21 cellular contexts compared by ENCODE assay signal in genomic region chr17:58313815-58314705, GRCh38. TPM values are rescaled to one million over a fixed set of nuclear protein-coding genes. Genes with fewer than 3 reads are reported as not detected.
A peak's percentile ranks its signal among the peaks of the same experiment; 100 is the strongest.
DNase-seq lines count a peak whose midpoint lies in the region; ATAC-seq, FAIRE-seq and TF ChIP-seq lines count a peak whose summit lies in the region.
"Had no signal": no experiment of that assay in that cellular context is flagged by ENCODE, and none has a peak within 500 bp of the region (broad histone marks: within the 10 kb centered on the region; RNA-seq: fewer than 3 reads in every experiment).

No MANE protein-coding gene starts in this region.

- peaks cover 0 to 8% (median 0%) of the 10 kb centered on the region in 4 donors for H3K4me1 ChIP-seq in stomach
- H3K4me1 ChIP-seq: ascending aorta, gastrocnemius medialis had no signal

- no peak overlapping the region for H3K4me3 Mint-ChIP-seq in activated T-cell treated with anti-CD3 and anti-CD28 coated beads, Interleukin-2, amount 50 U/mL, for 72 hours
- H3K4me3 Mint-ChIP-seq in activated CD4-positive, alpha-beta memory T cell treated with anti-CD3 and anti-CD28 coated beads for 36 hours, result no peak overlapping the region
- H3K4me3 Mint-ChIP-seq: activated CD4-positive, alpha-beta T cell treated with anti-CD3 and anti-CD28 coated beads, Interleukin-2, amount 10 ng/mL, durations not matched to agents 7 days and 5 days; nephron had no signal

- ATAC-seq in activated T-cell treated with anti-CD3 and anti-CD28 coated beads, Interleukin-2, amount 50 U/mL, for 72 hours (replicated peaks in 1 of 2), result no peak
- ATAC-seq: gastrocnemius medialis had no signal

- POLR2A ChIA-PET in activated CD4-positive, alpha-beta memory T cell treated with anti-CD3 and anti-CD28 coated beads for 36 hours (lab: Charles Lee), result interaction anchor here (1.0 kb wide), 1 partner anchor 12 kb away, joined by 5 read pairs; no protein-coding TSS in a partner anchor

- H3K36me3 Mint-ChIP-seq in activated T-cell treated with anti-CD3 and anti-CD28 coated beads, Interleukin-2, amount 50 U/mL, for 72 hours (ENCODE audit: insufficient read depth in 2 of 2), result no peaks in the 10 kb centered on the region
- peaks cover 2% of the 10 kb centered on the region for H3K36me3 Mint-ChIP-seq in activated CD4-positive, alpha-beta memory T cell treated with anti-CD3 and anti-CD28 coated beads for 36 hours

- peak in 1 of 2 donors; percentile 1 for DNase-seq in activated T-cell treated with anti-CD3 and anti-CD28 coated beads, Interleukin-2, amount 50 U/mL, for 72 hours
- no peak for DNase-seq in activated T-cell treated with anti-CD3 and anti-CD28 coated beads, Interleukin-2, amount 50 U/mL, for 48 hours
- peak; percentile 72 for DNase-seq in NCI-H345 (lab: John Stamatoyannopoulos, UW)
- no peak for DNase-seq in bronchial epithelial cell (ENCODE audit: low read depth)
- DNase-seq in stomach, result peak; percentile 14
- no peak for DNase-seq in hepatic stellate cell (ENCODE audit: low spot score)
- DNase-seq in NCI-H526 treated with DMSO at 0.1 percent for 48 hours (lab: John Stamatoyannopoulos, UW), result no peak
- DNase-seq in activated CD4-positive, alpha-beta memory T cell treated with anti-CD3 and anti-CD28 coated beads for 36 hours, result no peak
- DNase-seq: activated CD4-positive, alpha-beta T cell treated with anti-CD3 and anti-CD28 coated beads, Interleukin-2, amount 10 ng/mL, durations not matched to agents 7 days and 5 days; activated effector memory CD4-positive, alpha-beta T cell treated with Interleukin-2 at 50 U/mL for 16 hours; AML-193; gastrocnemius medialis; NCI-H187 treated with DMSO at 0.1 percent for 48 hours; Right ventricle myocardium superior; T1000 had no signal

- no peaks in the 10 kb centered on the region for H3K27me3 Mint-ChIP-seq in activated T-cell treated with anti-CD3 and anti-CD28 coated beads, Interleukin-2, amount 50 U/mL, for 72 hours (ENCODE audit: low read depth)
- H3K27me3 Mint-ChIP-seq in activated CD4-positive, alpha-beta memory T cell treated with anti-CD3 and anti-CD28 coated beads for 36 hours, result no peaks in the 10 kb centered on the region
- H3K27me3 Mint-ChIP-seq: activated CD4-positive, alpha-beta T cell treated with anti-CD3 and anti-CD28 coated beads, Interleukin-2, amount 10 ng/mL, durations not matched to agents 7 days and 5 days had no signal

- FAIRE-seq in bronchial epithelial cell (lab: Jason Lieb, UNC), result peak; percentile 47
- FAIRE-seq: colon, H1 had no signal

- H3K4me1 Mint-ChIP-seq in activated T-cell treated with anti-CD3 and anti-CD28 coated beads, Interleukin-2, amount 50 U/mL, for 72 hours (ENCODE audit: low read depth), result peaks cover 27% of the 10 kb centered on the region
- H3K4me1 Mint-ChIP-seq in activated CD4-positive, alpha-beta memory T cell treated with anti-CD3 and anti-CD28 coated beads for 36 hours (ENCODE audit: low read depth), result peaks cover 18% of the 10 kb centered on the region
- H3K4me1 Mint-ChIP-seq: nephron had no signal

- WGBS in stomach, 5 donors, result 77 to 81% (median 77%) methylated on average over 7 of the region's 7 CpGs

- no peak overlapping the region for H3K27ac ChIP-seq in stomach
- H3K27ac ChIP-seq: ascending aorta, gastrocnemius medialis had no signal

- H3K4me3 ChIP-seq in bronchial epithelial cell (ENCODE audit: low read depth, low read length) (no peak overlapping the region), stomach (no peak overlapping the region)
- H3K4me3 ChIP-seq: ascending aorta, gastrocnemius medialis had no signal

- no peak for TF ChIP-seq CTCF in bronchial epithelial cell (IDR thresholded peaks at IDR 0.05; ENCODE audit: insufficient read depth, low read length, severe bottlenecking)
- TF ChIP-seq CTCF in stomach (IDR thresholded peaks at IDR 0.05), result no peak

- H3K36me3 ChIP-seq in bronchial epithelial cell (ENCODE audit: control insufficient read depth, insufficient read depth, low read length), result no peaks in the 10 kb centered on the region
- H3K36me3 ChIP-seq in stomach, result peaks cover 0 to 41% (median 14%) of the 10 kb centered on the region in 4 donors
- H3K36me3 ChIP-seq: gastrocnemius medialis had no signal

- no peak for TF ChIP-seq EP300 in stomach (IDR thresholded peaks at IDR 0.05)

- CTCF ChIA-PET in activated CD4-positive, alpha-beta memory T cell treated with anti-CD3 and anti-CD28 coated beads for 36 hours (lab: Charles Lee), result interaction anchor here (0.7 to 5.4 kb wide), 10 partner anchors 8 to 179 kb away, joined by 3 to 133 read pairs (median 4); partner anchors contain the start of genes HSF5, RNF43 and SUPT4H1

- intact Hi-C loops in stomach (cut with DNase I; ENCODE audit: low total_unique reads), result loop anchor here (10.0 kb wide), 1 partner anchor 131 kb away; no protein-coding TSS in a partner anchor
- intact Hi-C loops in activated CD4-positive, alpha-beta memory T cell treated with anti-CD3 and anti-CD28 coated beads for 36 hours (cut with micrococcal nuclease), result no loop called here

- H3K9me3 ChIP-seq in stomach, result no peaks in the 10 kb centered on the region
- H3K9me3 ChIP-seq: ascending aorta, gastrocnemius medialis had no signal

- peaks cover 3% of the 10 kb centered on the region for H3K27me3 ChIP-seq in bronchial epithelial cell (ENCODE audit: control insufficient read depth, insufficient read depth, low read length)
- no peaks in the 10 kb centered on the region for H3K27me3 ChIP-seq in stomach
- H3K27me3 ChIP-seq: ascending aorta, gastrocnemius medialis had no signal

- no peak for TF ChIP-seq POLR2A in stomach (IDR thresholded peaks at IDR 0.05)

- peak overlapping the region; percentile 5 for H3K27ac Mint-ChIP-seq in activated T-cell treated with anti-CD3 and anti-CD28 coated beads, Interleukin-2, amount 50 U/mL, for 72 hours
- H3K27ac Mint-ChIP-seq in activated CD4-positive, alpha-beta memory T cell treated with anti-CD3 and anti-CD28 coated beads for 36 hours, result no peak overlapping the region
- H3K27ac Mint-ChIP-seq: activated CD4-positive, alpha-beta T cell treated with anti-CD3 and anti-CD28 coated beads, Interleukin-2, amount 10 ng/mL, durations not matched to agents 7 days and 5 days; nephron had no signal

- H3K9me3 Mint-ChIP-seq in activated T-cell treated with anti-CD3 and anti-CD28 coated beads, Interleukin-2, amount 50 U/mL, for 72 hours, result no peaks in the 10 kb centered on the region
- no peaks in the 10 kb centered on the region for H3K9me3 Mint-ChIP-seq in activated CD4-positive, alpha-beta memory T cell treated with anti-CD3 and anti-CD28 coated beads for 36 hours
- H3K9me3 Mint-ChIP-seq: activated CD4-positive, alpha-beta T cell treated with anti-CD3 and anti-CD28 coated beads, Interleukin-2, amount 10 ng/mL, durations not matched to agents 7 days and 5 days; nephron had no signal

RNA-seq across cellular contexts. Expression of gene TSPOAP1, which starts 14.5 kb away (rescaled TPM):
- total RNA-seq in activated T-cell treated with anti-CD3 and anti-CD28 coated beads, Interleukin-2, amount 50 U/mL, for 72 hours, result 10 to 100 TPM; 42.3 to 55.3 TPM
- total RNA-seq in bronchial epithelial cell, result 0.26 and 0.53 TPM in 2 replicates
- 10 to 100 TPM in 3 of 5 donors, 1 to 10 TPM in 1, not detected in 1; 9.0 to 68.8 (median 16.3) TPM for total RNA-seq in stomach
- 10 to 100 TPM in 1 of 3 donors, 1 to 10 TPM in 2; 6.5 to 26.0 (median 8.9) TPM for polyA plus RNA-seq in stomach
- 10 to 100 TPM; 21.6 to 22.7 TPM for total RNA-seq in activated CD4-positive, alpha-beta memory T cell treated with anti-CD3 and anti-CD28 coated beads for 36 hours

RNA-seq across cellular contexts. Expression of gene MPO, which starts 33.3 kb away (rescaled TPM):
- total RNA-seq in activated T-cell treated with anti-CD3 and anti-CD28 coated beads, Interleukin-2, amount 50 U/mL, for 72 hours, result under 1 TPM in 1 of 2 donors, not detected in 1; 0.09 TPM
- total RNA-seq in bronchial epithelial cell, result not detected in 2 replicates
- 1 to 10 TPM in 1 of 5 donors, not detected in 4; 7.7 TPM for total RNA-seq in stomach
- under 1 TPM in 2 of 3 donors, not detected in 1; 0.03 to 0.46 TPM for polyA plus RNA-seq in stomach
- under 1 TPM; 0.17 to 0.22 TPM for total RNA-seq in activated CD4-positive, alpha-beta memory T cell treated with anti-CD3 and anti-CD28 coated beads for 36 hours
- total RNA-seq: activated CD4-positive, alpha-beta T cell treated with anti-CD3 and anti-CD28 coated beads, Interleukin-2, amount 10 ng/mL, durations not matched to agents 7 days and 5 days; LHCN-M2; lung microvascular endothelial cell had no signal

RNA-seq across cellular contexts. Expression of gene SUPT4H1, which starts 37.9 kb away (rescaled TPM):
- total RNA-seq in activated T-cell treated with anti-CD3 and anti-CD28 coated beads, Interleukin-2, amount 50 U/mL, for 72 hours, result 100 to 1,000 TPM; 101 to 110 TPM
- total RNA-seq in bronchial epithelial cell (43.1 and 52.1 TPM in 2 replicates), stomach (10 to 100 TPM in 3 of 5 donors, 1 to 10 TPM in 2; 6.7 to 51.1 (median 23.3) TPM)
- polyA plus RNA-seq in stomach, result 10 to 100 TPM; 68.9 to 80.9 (median 78.2) TPM
- total RNA-seq in activated CD4-positive, alpha-beta memory T cell treated with anti-CD3 and anti-CD28 coated beads for 36 hours, result 100 to 1,000 TPM; 113 to 114 TPM

Comparison
In these comparisons a context has a peak if more than half of its experiments do, and no peak if none do; other contexts are left out.
1. DNase-seq: peak in NCI-H345 (single experiment) and stomach (single experiment); none in activated T-cell treated with anti-CD3 and anti-CD28 coated beads, Interleukin-2, amount 50 U/mL, for 48 hours (0 of 2), bronchial epithelial cell (single experiment), hepatic stellate cell (single experiment), NCI-H526 treated with DMSO at 0.1 percent for 48 hours (single experiment) and activated CD4-positive, alpha-beta memory T cell treated with anti-CD3 and anti-CD28 coated beads for 36 hours (single experiment).